Comparison of ENCODE assay signal across 25 cellular contexts in genomic region chr7:75040512-75040911, GRCh38.
"Had no signal": no experiment of that assay in that cellular context is flagged by ENCODE, and none has a peak within 500 bp of the region (broad histone marks: within the 10 kb centered on the region; RNA-seq: fewer than 3 reads in every experiment).

No MANE protein-coding gene starts in this region.

- DNase-seq: activated CD4-positive, alpha-beta T cell treated with anti-CD3 and anti-CD28 coated beads, Interleukin-2, amount 10 ng/mL, durations not matched to agents 24 days and 14 days; activated CD4-positive, CD25-positive, alpha-beta regulatory T cell; activated naive CD4-positive, alpha-beta T cell treated with Interleukin-2 at 50 U/mL for 16 hours; activated naive CD8-positive, alpha-beta T cell treated with anti-CD3 and anti-CD28 coated beads for 36 hours; activated T-cell treated with anti-CD3 and anti-CD28 coated beads, Interleukin-2, amount 50 U/mL, for 24 hours; central memory CD4-positive, alpha-beta T cell; dermis blood vessel endothelial cell; effector CD8-positive, alpha-beta T cell; erythroblast; foreskin fibroblast; immature natural killer cell; naive B cell; occipital lobe; posterior cingulate gyrus; small intestine; stimulated activated naive B cell treated with anti-CD40 and anti-IgM and Interleukin-4, amounts not matched to agents 10 μg/mL and 1 μg/mL and 100 μg/mL, for 72 hours; T-helper 9 cell had no signal

- H2AFZ ChIP-seq: hepatocyte had no signal

- H3K27me3 ChIP-seq: hepatocyte, vagina had no signal

- H3K4me3 Mint-ChIP-seq: activated CD4-positive, alpha-beta T cell treated with anti-CD3 and anti-CD28 coated beads, Interleukin-2, amount 10 ng/mL, durations not matched to agents 24 days and 14 days; activated naive CD8-positive, alpha-beta T cell treated with anti-CD3 and anti-CD28 coated beads for 36 hours; activated T-cell treated with anti-CD3 and anti-CD28 coated beads, Interleukin-2, amount 50 U/mL, for 24 hours; immature natural killer cell; naive B cell; stimulated activated naive B cell treated with anti-CD40 and anti-IgM and Interleukin-4, amounts not matched to agents 10 μg/mL and 1 μg/mL and 100 μg/mL, for 72 hours; type B pancreatic cell had no signal

- H3K9me3 ChIP-seq: thoracic aorta, vagina had no signal

- H3K27me3 Mint-ChIP-seq: activated CD4-positive, alpha-beta T cell treated with anti-CD3 and anti-CD28 coated beads, Interleukin-2, amount 10 ng/mL, durations not matched to agents 24 days and 14 days; activated naive CD8-positive, alpha-beta T cell treated with anti-CD3 and anti-CD28 coated beads for 36 hours; activated T-cell treated with anti-CD3 and anti-CD28 coated beads, Interleukin-2, amount 50 U/mL, for 24 hours; naive B cell; stimulated activated naive B cell treated with anti-CD40 and anti-IgM and Interleukin-4, amounts not matched to agents 10 μg/mL and 1 μg/mL and 100 μg/mL, for 72 hours; type B pancreatic cell had no signal

- ATAC-seq: left lobe of liver; sciatic nerve; stimulated activated naive B cell treated with anti-CD40 and anti-IgM and Interleukin-4, amounts not matched to agents 10 μg/mL and 1 μg/mL and 100 μg/mL, for 72 hours had no signal

- H3K36me3 ChIP-seq: vagina had no signal

- H3K4me3 ChIP-seq: hepatocyte, lung, thoracic aorta, vagina had no signal

- H3K4me2 ChIP-seq: hepatocyte had no signal

- H3K27ac ChIP-seq: hepatocyte, thoracic aorta had no signal

- H3K4me1 Mint-ChIP-seq: activated naive CD8-positive, alpha-beta T cell treated with anti-CD3 and anti-CD28 coated beads for 36 hours; immature natural killer cell; naive B cell; stimulated activated naive B cell treated with anti-CD40 and anti-IgM and Interleukin-4, amounts not matched to agents 10 μg/mL and 1 μg/mL and 100 μg/mL, for 72 hours had no signal

- H3K27ac Mint-ChIP-seq: activated CD4-positive, alpha-beta T cell treated with anti-CD3 and anti-CD28 coated beads, Interleukin-2, amount 10 ng/mL, durations not matched to agents 24 days and 14 days; activated naive CD8-positive, alpha-beta T cell treated with anti-CD3 and anti-CD28 coated beads for 36 hours; activated T-cell treated with anti-CD3 and anti-CD28 coated beads, Interleukin-2, amount 50 U/mL, for 24 hours; immature natural killer cell; stimulated activated naive B cell treated with anti-CD40 and anti-IgM and Interleukin-4, amounts not matched to agents 10 μg/mL and 1 μg/mL and 100 μg/mL, for 72 hours had no signal

- FAIRE-seq: astrocyte, small intestine had no signal

- H3K79me2 ChIP-seq: hepatocyte had no signal

- H3K9me3 Mint-ChIP-seq: activated CD4-positive, alpha-beta T cell treated with anti-CD3 and anti-CD28 coated beads, Interleukin-2, amount 10 ng/mL, durations not matched to agents 24 days and 14 days; activated naive CD8-positive, alpha-beta T cell treated with anti-CD3 and anti-CD28 coated beads for 36 hours; activated T-cell treated with anti-CD3 and anti-CD28 coated beads, Interleukin-2, amount 50 U/mL, for 24 hours; immature natural killer cell; naive B cell; stimulated activated naive B cell treated with anti-CD40 and anti-IgM and Interleukin-4, amounts not matched to agents 10 μg/mL and 1 μg/mL and 100 μg/mL, for 72 hours; type B pancreatic cell had no signal

- H3K36me3 Mint-ChIP-seq: naive B cell had no signal
